Comparison of ENCODE assay signal across 8 cellular contexts in genomic region chr3:24264748-24265158, GRCh38.
DNase-seq lines count a peak whose midpoint lies in the region; ATAC-seq, FAIRE-seq and TF ChIP-seq lines count a peak whose summit lies in the region.

No MANE protein-coding gene starts in this region.

- H3K4me1 ChIP-seq in gastrocnemius medialis: peaks cover 22 to 57% of the 10 kb centered on the region in 2 donors

- peak; percentile 19 for DNase-seq in Daoy (ENCODE audit: low read depth)
- DNase-seq in SW480 (ENCODE audit: low spot score): peak; percentile 40
- DNase-seq in frontal cortex (ENCODE audit: low spot score in 2 of 2): no peak
- no peak for DNase-seq in gastrocnemius medialis
- no peak for DNase-seq in NCI-H526 treated with DMSO at 0.1 percent for 48 hours (lab: John Stamatoyannopoulos, UW)
- no peak for DNase-seq in HK-2 (ENCODE audit: unreplicated experiment)

- no peaks in the 10 kb centered on the region for H3K9me3 ChIP-seq in gastrocnemius medialis

- in situ Hi-C loops in gastrocnemius medialis (cut with MboI; ENCODE audit: low sequenced_read_pairs in 4 of 4): loop anchor here in 3 of 4 donors (10.0 to 25.0 kb wide), 3 partner anchors 230 to 423 kb away; partner anchors contain the start of gene THRB (in 2 of the 3)

- FAIRE-seq in frontal cortex (lab: Jason Lieb, UNC): peak; percentile 92

- TF ChIP-seq POLR2A in gastrocnemius medialis (IDR thresholded peaks at IDR 0.05): no peak

- H3K27ac ChIP-seq in gastrocnemius medialis: no peak overlapping the region

- peak; percentile 64 to 79 (median 75) for TF ChIP-seq CTCF in gastrocnemius medialis (IDR thresholded peaks at IDR 0.05 in 4 of 5, conservative IDR thresholded peaks at IDR 0.05 in 1 of 5)

- ATAC-seq in GM19455 (IDR thresholded peaks at IDR 0.05; ENCODE audit: unreplicated experiment): peak; percentile 78
- peak; percentile 68 for ATAC-seq in HG03460 (IDR thresholded peaks at IDR 0.05; ENCODE audit: unreplicated experiment)
- ATAC-seq in gastrocnemius medialis: no peak

- no peaks in the 10 kb centered on the region for H3K36me3 ChIP-seq in gastrocnemius medialis

- H3K4me3 ChIP-seq in gastrocnemius medialis: no peak overlapping the region

- no peaks in the 10 kb centered on the region for H3K27me3 ChIP-seq in gastrocnemius medialis

- intact Hi-C loops in gastrocnemius medialis (cut with DNase I; ENCODE audit: low total_unique reads): loop anchor here (5.0 to 10.0 kb wide), 2 partner anchors 88 to 320 kb away; no protein-coding TSS in a partner anchor

Comparison
In these comparisons a context has a peak if more than half of its experiments do, and no peak if none do; other contexts are left out.
1. DNase-seq: peak in Daoy (single experiment) and SW480 (single experiment); none in frontal cortex (0 of 2), gastrocnemius medialis (0 of 2), NCI-H526 treated with DMSO at 0.1 percent for 48 hours (single experiment) and HK-2 (single experiment).
2. ATAC-seq: peak in GM19455 (single experiment) and HG03460 (single experiment); none in gastrocnemius medialis (0 of 2).